Comparison of ENCODE assay signal across 8 cellular contexts in the genomic region with DNA sequence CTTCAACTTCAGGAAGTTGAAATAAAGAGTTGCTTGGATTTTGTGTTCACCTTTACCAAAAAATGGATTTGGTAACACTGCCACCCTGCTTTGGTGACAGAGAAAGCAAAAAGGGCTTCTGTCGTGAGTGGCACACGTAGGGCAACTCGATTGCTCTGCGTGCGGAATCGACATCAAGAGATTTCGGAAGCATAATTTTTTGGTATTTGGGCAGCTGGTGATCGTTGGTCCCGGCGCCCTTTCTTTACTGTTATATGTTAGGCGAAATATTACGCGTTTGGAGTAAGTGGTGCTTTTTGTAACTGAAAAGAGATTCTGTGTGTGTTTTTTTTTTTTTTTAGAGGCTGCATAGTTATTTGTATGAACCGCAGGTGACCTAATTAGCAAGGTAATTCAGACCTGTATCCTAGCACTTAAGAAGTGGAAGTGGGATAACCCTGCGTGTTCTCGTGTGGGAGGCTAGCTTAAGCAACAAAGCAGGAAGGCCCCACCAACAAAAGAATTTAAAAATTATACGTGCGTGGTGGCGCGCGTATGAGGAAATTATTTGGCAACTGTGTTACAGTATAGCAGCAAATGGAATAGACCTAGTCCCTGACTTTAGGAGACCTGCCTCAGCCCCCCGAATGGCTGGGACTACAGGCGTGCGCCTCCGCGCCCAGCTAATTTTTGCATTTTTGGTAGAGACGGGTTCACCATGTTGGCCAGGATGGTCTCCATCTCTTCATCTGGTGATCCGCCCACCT. TPM values are rescaled to one million over a fixed set of nuclear protein-coding genes. Genes with fewer than 3 reads are reported as not detected.
DNase-seq lines count a peak whose midpoint lies in the region; ATAC-seq, FAIRE-seq and TF ChIP-seq lines count a peak whose summit lies in the region.

TSS of gene RNU11 (plus strand) at position 108 of the 746 bp plus-strand sequence.

- H3K4me3 Mint-ChIP-seq in type B pancreatic cell = peak within 1 kb of the TSS; percentile 92

- H3K36me3 ChIP-seq in SU-DHL-6 (ENCODE audit: low read length) (no peaks in the 10 kb centered on the region), heart left ventricle (no peaks in the 10 kb centered on the region)

- intact Hi-C loops in heart left ventricle (cut with DNase I) = loop anchor here in 7 of 10 donors (1.0 to 10.0 kb wide), 8 partner anchors 20 to 404 kb away; partner anchors contain the start of genes GMEB1 (in 6 of the 7) and YTHDF2 (in 4 of the 7)

- peak within 1 kb of the TSS; percentile 60 for H2AFZ ChIP-seq in SU-DHL-6 (ENCODE audit: low read depth, low read length, severe bottlenecking)

- H4K20me1 ChIP-seq in SU-DHL-6 (ENCODE audit: low read depth, low read length) = no peaks in the 10 kb centered on the region

- no peaks in the 10 kb centered on the region for H3K9me3 ChIP-seq in SU-DHL-6 (ENCODE audit: insufficient read depth, low read length)
- no peaks in the 10 kb centered on the region for H3K9me3 ChIP-seq in heart left ventricle

- no peaks in the 10 kb centered on the region for H3K9me2 ChIP-seq in SU-DHL-6 (replicated peaks; ENCODE audit: insufficient read depth, low read length)

- H3K4me2 ChIP-seq in SU-DHL-6 (ENCODE audit: low read depth, low read length, poor library complexity, severe bottlenecking) = peak within 1 kb of the TSS; percentile 76

- H3K9me3 Mint-ChIP-seq in type B pancreatic cell = no peaks in the 10 kb centered on the region

- H3K27me3 Mint-ChIP-seq in type B pancreatic cell = peaks cover 4% of the 10 kb centered on the region

- no peak for FAIRE-seq in GM12891 (lab: Jason Lieb, UNC)

- no peaks in the 10 kb centered on the region for H3K79me2 ChIP-seq in SU-DHL-6 (ENCODE audit: insufficient read depth, low read length)

- H3K27ac ChIP-seq in SU-DHL-6 (ENCODE audit: low read depth, low read length) = peak within 1 kb of the TSS; percentile 90
- H3K27ac ChIP-seq in adipose tissue (ENCODE audit: low read depth, low read length) = peak within 1 kb of the TSS; percentile 35
- H3K27ac ChIP-seq in heart left ventricle = peak within 1 kb of the TSS; percentile 87 to 100 (median 92)

- peaks cover 17% of the 10 kb centered on the region for H3K4me1 Mint-ChIP-seq in type B pancreatic cell (ENCODE audit: unreplicated experiment)

- H3K27ac Mint-ChIP-seq in type B pancreatic cell = peak within 1 kb of the TSS; percentile 100

- peaks cover 0 to 33% (median 18%) of the 10 kb centered on the region in 12 donors for H3K4me1 ChIP-seq in heart left ventricle

- H3K4me3 ChIP-seq in SU-DHL-6 (ENCODE audit: insufficient read depth, low read length, poor library complexity, severe bottlenecking) (peak within 1 kb of the TSS; percentile 40), heart left ventricle (peak within 1 kb of the TSS in 11 of 12 donors; percentile 9 to 58 (median 49))

- H3K9ac ChIP-seq in SU-DHL-6 (ENCODE audit: low read length) = peak within 1 kb of the TSS; percentile 66

- peak; percentile 65 for ATAC-seq in HG02763 (IDR thresholded peaks at IDR 0.05; ENCODE audit: unreplicated experiment)
- peak; percentile 82 to 87 (median 86) for ATAC-seq in heart left ventricle

- WGBS in adipose tissue, 3 donors = 1 to 3% (median 2%) methylated on average over 28 of the region's 28 CpGs
- 6 to 9% (median 8%) methylated on average over 28 of the region's 28 CpGs for WGBS in heart left ventricle, 4 donors

- H3K27me3 ChIP-seq in SU-DHL-6 (ENCODE audit: low read length) = no peaks in the 10 kb centered on the region
- H3K27me3 ChIP-seq in heart left ventricle = no peaks in the 10 kb centered on the region

- H3K36me3 Mint-ChIP-seq in type B pancreatic cell = no peaks in the 10 kb centered on the region

- peak; percentile 51 for DNase-seq in GM12891 (ENCODE audit: insufficient read length, low spot score)
- peak; percentile 96 to 100 (median 97) for DNase-seq in NCI-H1417 (lab: John Stamatoyannopoulos, UW)
- peak; percentile 86 to 89 (median 87) for DNase-seq in heart left ventricle
- DNase-seq in pons (ENCODE audit: low spot score) = peak; percentile 98
- peak; percentile 85 for DNase-seq in type B pancreatic cell (ENCODE audit: extremely low spot score, unreplicated experiment)

- peaks cover 37% of the 10 kb centered on the region for H3F3A ChIP-seq in SU-DHL-6 (ENCODE audit: insufficient read depth)

- TF ChIP-seq CTCF in SU-DHL-6 (IDR thresholded peaks at IDR 0.05; ENCODE audit: insufficient read depth, low read length, poor library complexity, severe bottlenecking) (no peak), heart left ventricle (IDR thresholded peaks at IDR 0.05) (peak in 1 of 12 donors; percentile 14), type B pancreatic cell (conservative IDR thresholded peaks at IDR 0.05) (no peak)

- TF ChIP-seq POLR2A in GM12891 (IDR thresholded peaks at IDR 0.05; ENCODE audit: low read depth, low read length) = peak; percentile 100
- peak; percentile 68 to 92 for TF ChIP-seq POLR2A in heart left ventricle (IDR thresholded peaks at IDR 0.05)

TF ChIP-seq in GM12891, 5 proteins besides CTCF, POLR2A, EP300 and RAD21:
- TF ChIP-seq PAX5 (IDR thresholded peaks at IDR 0.05; ENCODE audit: insufficient read depth, low read length, severe bottlenecking) (peak; percentile 71), SPI1 (IDR thresholded peaks at IDR 0.05; ENCODE audit: low read depth, low read length) (peak; percentile 86), POLR2AphosphoS5 (IDR thresholded peaks at IDR 0.05; ENCODE audit: low read depth, low read length) (peak; percentile 100), TAF1 (IDR thresholded peaks at IDR 0.05; ENCODE audit: low read depth, low read length) (peak; percentile 90), POU2F2 (IDR thresholded peaks at IDR 0.05; ENCODE audit: low read depth, low read length) (peak; percentile 99)
TF ChIP-seq in GM12891: peak in this region for 5.

RNA-seq across cellular contexts. Expression of gene RNU11, which starts in this region (rescaled TPM):
- not detected for polyA plus RNA-seq in GM12891 (2012; ENCODE audit: low read depth, missing spikeins)
- polyA plus RNA-seq in adipose tissue = not detected
- total RNA-seq in heart left ventricle = not detected
- not detected for polyA plus RNA-seq in heart left ventricle
- not detected in 2 replicates for total RNA-seq in type B pancreatic cell (ENCODE audit: low replicate concordance)

Comparison
In these comparisons a context has a peak if more than half of its experiments do, and no peak if none do; other contexts are left out.
1. Peak in every context shown above with its lines: DNase-seq, ATAC-seq, H3K4me3 ChIP-seq and H3K27ac ChIP-seq.
2. Peak in DNase-seq, ATAC-seq, H3K4me3 ChIP-seq and H3K27ac ChIP-seq in heart left ventricle; RNA of the gene not detected or under 1 TPM.
3. Peak in DNase-seq in type B pancreatic cell; RNA of the gene not detected or under 1 TPM.
4. H3K27ac ChIP-seq: peak in every context shown above with its lines; median percentile 92 in heart left ventricle; 90 in SU-DHL-6; 35 in adipose tissue.